In the genomic region with DNA sequence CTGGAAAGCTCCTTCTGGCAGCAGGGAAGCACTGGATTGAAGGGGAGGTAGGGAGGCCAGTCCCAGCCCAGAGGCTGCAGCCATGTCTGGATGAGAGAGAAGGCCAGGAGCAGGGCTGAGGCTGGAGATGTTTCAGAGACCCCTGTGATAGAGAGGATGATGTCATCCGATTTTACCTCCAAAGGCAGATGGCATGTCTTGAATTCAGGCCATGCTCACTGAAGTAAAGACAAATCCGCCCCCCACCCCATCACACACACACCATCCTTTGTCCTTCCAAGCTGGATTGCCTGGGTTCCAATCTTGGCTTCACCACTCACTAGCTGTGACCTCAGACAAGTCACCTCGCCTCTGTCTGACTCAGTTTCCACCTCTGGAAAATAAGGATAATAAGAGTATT, we compare ENCODE assay signal across 34 cellular contexts.
"Had no signal": no experiment of that assay in that cellular context is flagged by ENCODE, and none has a peak within 500 bp of the region (broad histone marks: within the 10 kb centered on the region; RNA-seq: fewer than 3 reads in every experiment).

No MANE protein-coding gene starts in this region.

- H3K27ac ChIP-seq: brain microvascular endothelial cell, coronary artery, foreskin keratinocyte, gastrocnemius medialis, heart left ventricle, VCaP had no signal

- H3K4me1 Mint-ChIP-seq: activated CD4-positive, alpha-beta memory T cell treated with anti-CD3 and anti-CD28 coated beads, Interleukin-2, amount 10 ng/mL, durations not matched to agents 7 days and 5 days; activated CD4-positive, alpha-beta T cell treated with anti-CD3 and anti-CD28 coated beads, Interleukin-2, amount 10 ng/mL, durations not matched to agents 7 days and 5 days; central memory CD8-positive, alpha-beta T cell had no signal

- ATAC-seq: activated T-cell treated with anti-CD3 and anti-CD28 coated beads, Interleukin-2, amount 50 U/mL, for 72 hours; esophagus mucosa; foreskin keratinocyte; gastrocnemius medialis; heart left ventricle; WTC11 had no signal

- FAIRE-seq: astrocyte, bronchial epithelial cell had no signal

- H3K4me3 Mint-ChIP-seq: activated CD4-positive, alpha-beta memory T cell treated with anti-CD3 and anti-CD28 coated beads, Interleukin-2, amount 10 ng/mL, durations not matched to agents 7 days and 5 days; activated CD4-positive, alpha-beta T cell treated with anti-CD3 and anti-CD28 coated beads, Interleukin-2, amount 10 ng/mL, durations not matched to agents 7 days and 5 days; activated naive CD8-positive, alpha-beta T cell; activated T-cell treated with anti-CD3 and anti-CD28 coated beads, Interleukin-2, amount 50 U/mL, for 24 hours; activated T-cell treated with anti-CD3 and anti-CD28 coated beads, Interleukin-2, amount 50 U/mL, for 72 hours; central memory CD8-positive, alpha-beta T cell; dendritic cell treated with granulocyte-macrophage colony-stimulating factor and Interleukin-4, amounts not matched to agents 40 ng/mL and 50 ng/mL, for 4 days; endodermal cell; WTC11 had no signal

- H3K9me3 ChIP-seq: gastrocnemius medialis had no signal

- H3K27me3 Mint-ChIP-seq: activated CD4-positive, alpha-beta memory T cell treated with anti-CD3 and anti-CD28 coated beads, Interleukin-2, amount 10 ng/mL, durations not matched to agents 7 days and 5 days; activated CD4-positive, alpha-beta T cell treated with anti-CD3 and anti-CD28 coated beads, Interleukin-2, amount 10 ng/mL, durations not matched to agents 7 days and 5 days; activated naive CD8-positive, alpha-beta T cell; activated T-cell treated with anti-CD3 and anti-CD28 coated beads, Interleukin-2, amount 50 U/mL, for 24 hours; central memory CD8-positive, alpha-beta T cell had no signal

- H3K27me3 ChIP-seq: brain microvascular endothelial cell, gastrocnemius medialis, heart left ventricle had no signal

- H3K4me1 ChIP-seq: foreskin keratinocyte, gastrocnemius medialis had no signal

- DNase-seq: activated CD4-positive, alpha-beta memory T cell treated with anti-CD3 and anti-CD28 coated beads, Interleukin-2, amount 10 ng/mL, durations not matched to agents 7 days and 5 days; activated CD4-positive, alpha-beta T cell treated with anti-CD3 and anti-CD28 coated beads for 1 hour; activated CD4-positive, alpha-beta T cell treated with anti-CD3 and anti-CD28 coated beads for 4 hours; activated CD4-positive, alpha-beta T cell treated with anti-CD3 and anti-CD28 coated beads, Interleukin-2, amount 10 ng/mL, durations not matched to agents 7 days and 5 days; activated CD4-positive, alpha-beta T cell treated with anti-CD3 and anti-CD28 coated beads, Interleukin-2, amount 50 U/mL, for 4 hours; activated CD8-positive, alpha-beta memory T cell treated with anti-CD3 and anti-CD28 coated beads, Interleukin-2, amount 50 U/mL, for 48 hours; activated effector memory CD4-positive, alpha-beta T cell treated with Interleukin-2 at 50 U/mL for 16 hours; activated gamma-delta T cell treated with Interleukin-2 at 50 U/mL for 16 hours; activated naive CD4-positive, alpha-beta T cell treated with anti-CD3 and anti-CD28 coated beads, Interleukin-2, amount 50 U/mL, for 16 hours; activated naive CD4-positive, alpha-beta T cell treated with Interleukin-2 at 50 U/mL for 16 hours; activated T-cell treated with anti-CD3 and anti-CD28 coated beads for 4 hours; activated T-cell treated with anti-CD3 and anti-CD28 coated beads, Interleukin-2, amount 50 U/mL, for 24 hours; activated T-cell treated with anti-CD3 and anti-CD28 coated beads, Interleukin-2, amount 50 U/mL, for 72 hours; amniotic stem cell; anterior cingulate cortex; brain microvascular endothelial cell; effector memory CD4-positive, alpha-beta T cell; endodermal cell; foreskin keratinocyte; gastrocnemius medialis; glutamatergic neuron; heart left ventricle; T-helper 1 cell; T-helper 2 cell had no signal

- H3K36me3 ChIP-seq: brain microvascular endothelial cell, gastrocnemius medialis had no signal

- H3K27ac Mint-ChIP-seq: activated CD4-positive, alpha-beta memory T cell treated with anti-CD3 and anti-CD28 coated beads, Interleukin-2, amount 10 ng/mL, durations not matched to agents 7 days and 5 days; activated CD4-positive, alpha-beta T cell treated with anti-CD3 and anti-CD28 coated beads, Interleukin-2, amount 10 ng/mL, durations not matched to agents 7 days and 5 days; activated naive CD8-positive, alpha-beta T cell; activated T-cell treated with anti-CD3 and anti-CD28 coated beads, Interleukin-2, amount 50 U/mL, for 24 hours; activated T-cell treated with anti-CD3 and anti-CD28 coated beads, Interleukin-2, amount 50 U/mL, for 72 hours; dendritic cell treated with granulocyte-macrophage colony-stimulating factor and Interleukin-4, amounts not matched to agents 40 ng/mL and 50 ng/mL, for 4 days; endodermal cell; WTC11 had no signal

- H3K4me3 ChIP-seq: coronary artery, dorsolateral prefrontal cortex, gastrocnemius medialis, heart left ventricle had no signal

- H3K9me3 Mint-ChIP-seq: activated CD4-positive, alpha-beta memory T cell treated with anti-CD3 and anti-CD28 coated beads, Interleukin-2, amount 10 ng/mL, durations not matched to agents 7 days and 5 days; activated CD4-positive, alpha-beta T cell treated with anti-CD3 and anti-CD28 coated beads, Interleukin-2, amount 10 ng/mL, durations not matched to agents 7 days and 5 days; activated T-cell treated with anti-CD3 and anti-CD28 coated beads, Interleukin-2, amount 50 U/mL, for 24 hours; activated T-cell treated with anti-CD3 and anti-CD28 coated beads, Interleukin-2, amount 50 U/mL, for 72 hours; central memory CD8-positive, alpha-beta T cell; dendritic cell treated with granulocyte-macrophage colony-stimulating factor and Interleukin-4, amounts not matched to agents 40 ng/mL and 50 ng/mL, for 4 days had no signal
